ENCODE assay signal across 14 cellular contexts in the genomic region with DNA sequence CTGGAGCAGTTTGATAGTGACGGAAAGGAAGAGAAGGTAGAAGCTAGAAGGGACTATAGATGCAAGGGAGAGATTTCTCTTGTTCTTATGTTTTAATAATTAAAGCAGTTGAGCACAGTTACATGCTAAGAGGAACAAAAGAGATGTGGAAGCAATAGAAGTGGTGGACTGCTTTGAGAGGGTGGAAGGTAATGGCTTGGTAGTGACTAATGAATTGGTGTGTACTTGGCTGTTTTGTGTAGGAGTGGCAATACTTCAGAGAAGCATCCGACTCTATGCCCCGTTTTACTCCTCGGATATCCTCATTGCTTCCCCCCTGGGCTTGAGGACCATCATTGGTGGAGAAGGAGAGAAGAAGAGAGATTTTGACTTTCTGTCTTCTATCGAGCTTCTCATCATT. TPM values are rescaled to one million over a fixed set of nuclear protein-coding genes. Genes with fewer than 3 reads are reported as not detected.
DNase-seq lines count a peak whose midpoint lies in the region; ATAC-seq and TF ChIP-seq lines count a peak whose summit lies in the region.
"Had no signal": no experiment of that assay in that cellular context is flagged by ENCODE, and none has a peak within 500 bp of the region (broad histone marks: within the 10 kb centered on the region; RNA-seq: fewer than 3 reads in every experiment).

No MANE protein-coding gene starts in this region.

- peak overlapping the region; percentile 84 for H4K91ac ChIP-seq in IMR-90 (ENCODE audit: insufficient read depth, low read depth, low read length)

- BruUV-seq in IMR-90 (replicated peaks; lab: Mats Ljungman, UMichigan): no TSS peak

- H3K56ac ChIP-seq in IMR-90 (ENCODE audit: extremely low read depth, insufficient read depth, low read length): peak overlapping the region; percentile 91

- H3K4me1 ChIP-seq in IMR-90 (ENCODE audit: control insufficient read depth, insufficient read depth, low read length) (peaks cover 18% of the 10 kb centered on the region), skeletal muscle satellite cell (ENCODE audit: control insufficient read depth, insufficient read depth, low read length) (peaks cover 52% of the 10 kb centered on the region)

- in situ Hi-C loops in IMR-90 (cut with MboI; ENCODE audit: low sequenced_read_pairs): no loop called here

- dilution Hi-C loops in IMR-90 (cut with HindIII; ENCODE audit: low sequenced_read_pairs, unreplicated experiment): no loop called here

- peak overlapping the region; percentile 84 for H3K18ac ChIP-seq in IMR-90 (ENCODE audit: low read depth, low read length)

- no peaks in the 10 kb centered on the region for H4K20me1 ChIP-seq in IMR-90 (ENCODE audit: insufficient read depth, low read length)

- H3K4me1 Mint-ChIP-seq in activated T-helper 1 cell treated with anti-CD3 and anti-CD28 coated beads, Interleukin-12 subunit alpha, Interleukin-12 subunit beta, Interleukin-2, Interleukin-4 antibody, amounts not matched to agents 30 ng/mL and 10 ng/mL and 1 ng/mL, durations not matched to agents 14 hours and 24 hours and 36 hours (ENCODE audit: low read depth): peaks cover 39% of the 10 kb centered on the region
- H3K4me1 Mint-ChIP-seq in glutamatergic neuron (ENCODE audit: low read depth, unreplicated experiment): no peaks in the 10 kb centered on the region

- TF ChIP-seq CTCF in IMR-90 (conservative IDR thresholded peaks at IDR 0.05; ENCODE audit: low read depth, low read length): no peak
- no peak for TF ChIP-seq CTCF in fibroblast of mammary gland (conservative IDR thresholded peaks at IDR 0.05; ENCODE audit: control insufficient read depth, insufficient read depth, low read depth, low read length)
- TF ChIP-seq CTCF in glutamatergic neuron (IDR thresholded peaks at IDR 0.05; ENCODE audit: partially characterized antibody, unreplicated experiment): no peak

- peak overlapping the region; percentile 87 for H2AK5ac ChIP-seq in IMR-90 (ENCODE audit: low read depth, low read length)

- H2BK120ac ChIP-seq in IMR-90 (ENCODE audit: low read depth, low read length): peak overlapping the region; percentile 98

- peak overlapping the region; percentile 83 for H3K27ac Mint-ChIP-seq in activated T-helper 1 cell treated with anti-CD3 and anti-CD28 coated beads, Interleukin-12 subunit alpha, Interleukin-12 subunit beta, Interleukin-2, Interleukin-4 antibody, amounts not matched to agents 30 ng/mL and 10 ng/mL and 1 ng/mL, durations not matched to agents 14 hours and 24 hours and 36 hours
- no peak overlapping the region for H3K27ac Mint-ChIP-seq in glutamatergic neuron (ENCODE audit: unreplicated experiment)

- peaks cover 28% of the 10 kb centered on the region for H3K9me1 ChIP-seq in IMR-90 (ENCODE audit: insufficient read depth, low read length)

- H3K14ac ChIP-seq in IMR-90 (replicated peaks; ENCODE audit: low read depth, low read length): peak overlapping the region; percentile 88

- H3K23ac ChIP-seq in IMR-90 (ENCODE audit: low read depth, low read length): peak overlapping the region; percentile 84

- WGBS in IMR-90 (ENCODE audit: extremely low coverage in 2 of 2, insufficient read length in 1 of 2), 2 experiments: 80% methylated on average over 2 of the region's 5 CpGs; no CpG with 5 or more reads in 1 of the 2 experiments

- H3K9me3 Mint-ChIP-seq in activated T-helper 1 cell treated with anti-CD3 and anti-CD28 coated beads, Interleukin-12 subunit alpha, Interleukin-12 subunit beta, Interleukin-2, Interleukin-4 antibody, amounts not matched to agents 30 ng/mL and 10 ng/mL and 1 ng/mL, durations not matched to agents 14 hours and 24 hours and 36 hours: no peaks in the 10 kb centered on the region
- H3K9me3 Mint-ChIP-seq in glutamatergic neuron (ENCODE audit: unreplicated experiment): no peaks in the 10 kb centered on the region

- H3K4me3 ChIP-seq in IMR-90 (ENCODE audit: insufficient read depth, low read depth, low read length) (no peak overlapping the region), fibroblast of mammary gland (ENCODE audit: control insufficient read depth, low read depth, low read length) (no peak overlapping the region), skeletal muscle satellite cell (ENCODE audit: low read length) (peak overlapping the region; percentile 6)

- peak overlapping the region; percentile 85 for H4K8ac ChIP-seq in IMR-90 (ENCODE audit: low read depth in 2 of 2, low read length in 2 of 2)

- peaks cover 45 to 61% of the 10 kb centered on the region in 2 experiments for H3K79me1 ChIP-seq in IMR-90 (ENCODE audit: low read depth in 1 of 2, low read length in 2 of 2)

- H3K27me3 ChIP-seq in IMR-90 (ENCODE audit: control insufficient read depth, insufficient read depth, low read length): no peaks in the 10 kb centered on the region
- no peaks in the 10 kb centered on the region for H3K27me3 ChIP-seq in skeletal muscle satellite cell (ENCODE audit: control insufficient read depth, insufficient read depth, low read length)

- ATAC-seq in IMR-90 (ENCODE audit: low read depth) (no peak; the same call in 1 of the 2 replicates), GM19467 (IDR thresholded peaks at IDR 0.05; ENCODE audit: unreplicated experiment) (no peak)

- CTCF ChIA-PET in IMR-90 (lab: Yijun Ruan, JAX): interaction anchor here (1.1 to 1.9 kb wide), 3 partner anchors 13 to 19 kb away, joined by 5 to 8 read pairs (median 6); a partner anchor contains a TSS

- peak overlapping the region; percentile 94 for H2BK5ac ChIP-seq in IMR-90 (ENCODE audit: low read depth, low read length, poor library complexity, severe bottlenecking)

- H3K9ac ChIP-seq in IMR-90 (ENCODE audit: low read depth, low read length) (peak overlapping the region; percentile 55), skeletal muscle satellite cell (ENCODE audit: low read depth, low read length) (peak overlapping the region; percentile 60)

- peak overlapping the region; percentile 91 for H3K4ac ChIP-seq in IMR-90 (ENCODE audit: low read depth, low read length)

- peak overlapping the region; percentile 89 for H3K27ac ChIP-seq in IMR-90 (ENCODE audit: insufficient read depth, low read length)

- H3K27me3 Mint-ChIP-seq in activated T-helper 1 cell treated with anti-CD3 and anti-CD28 coated beads, Interleukin-12 subunit alpha, Interleukin-12 subunit beta, Interleukin-2, Interleukin-4 antibody, amounts not matched to agents 30 ng/mL and 10 ng/mL and 1 ng/mL, durations not matched to agents 14 hours and 24 hours and 36 hours (ENCODE audit: insufficient read depth): no peaks in the 10 kb centered on the region
- H3K27me3 Mint-ChIP-seq in glutamatergic neuron (ENCODE audit: unreplicated experiment): no peaks in the 10 kb centered on the region

- no peak for TF ChIP-seq RAD21 in IMR-90 (IDR thresholded peaks at IDR 0.05; ENCODE audit: low read length)

- peak overlapping the region; percentile 87 for H2BK20ac ChIP-seq in IMR-90 (ENCODE audit: low read depth, low read length)

- H3K4me2 ChIP-seq in IMR-90 (ENCODE audit: low read depth, low read length) (peak overlapping the region; percentile 83; the same call in 1 of the 2 replicates), skeletal muscle satellite cell (ENCODE audit: low read length) (peak overlapping the region; percentile 62)

- H3K36me3 Mint-ChIP-seq in activated T-helper 1 cell treated with anti-CD3 and anti-CD28 coated beads, Interleukin-12 subunit alpha, Interleukin-12 subunit beta, Interleukin-2, Interleukin-4 antibody, amounts not matched to agents 30 ng/mL and 10 ng/mL and 1 ng/mL, durations not matched to agents 14 hours and 24 hours and 36 hours (ENCODE audit: low read depth): peaks cover 72% of the 10 kb centered on the region
- no peaks in the 10 kb centered on the region for H3K36me3 Mint-ChIP-seq in glutamatergic neuron (ENCODE audit: unreplicated experiment)

- H3K4me3 Mint-ChIP-seq in activated T-helper 1 cell treated with anti-CD3 and anti-CD28 coated beads, Interleukin-12 subunit alpha, Interleukin-12 subunit beta, Interleukin-2, Interleukin-4 antibody, amounts not matched to agents 30 ng/mL and 10 ng/mL and 1 ng/mL, durations not matched to agents 14 hours and 24 hours and 36 hours: peak overlapping the region; percentile 45
- no peak overlapping the region for H3K4me3 Mint-ChIP-seq in glutamatergic neuron (ENCODE audit: unreplicated experiment)

- peak overlapping the region; percentile 77 for H2BK15ac ChIP-seq in IMR-90 (ENCODE audit: low read depth, low read length)

- H2AK9ac ChIP-seq in IMR-90 (replicated peaks; ENCODE audit: low read depth, low read length, poor library complexity): peak overlapping the region; percentile 22

- intact Hi-C loops in IMR-90 (cut with micrococcal nuclease): loop anchor here (1.0 kb wide), 1 partner anchor 12 kb away; no protein-coding TSS in a partner anchor
- intact Hi-C loops in activated T-helper 1 cell treated with anti-CD3 and anti-CD28 coated beads, Interleukin-12 subunit alpha, Interleukin-12 subunit beta, Interleukin-2, Interleukin-4 antibody, amounts not matched to agents 30 ng/mL and 10 ng/mL and 1 ng/mL, durations not matched to agents 14 hours and 24 hours and 36 hours (cut with micrococcal nuclease): no loop called here

- H2AFZ ChIP-seq in IMR-90 (replicated peaks; ENCODE audit: low read length, poor library complexity): no peak overlapping the region

- POLR2A ChIA-PET in IMR-90 (lab: Charles Lee; ENCODE audit: unreplicated experiment): no interaction called here

- H3K9me3 ChIP-seq in IMR-90 (ENCODE audit: control insufficient read depth, insufficient read depth, low read length) (no peaks in the 10 kb centered on the region), skeletal muscle satellite cell (replicated peaks; ENCODE audit: low read length) (no peaks in the 10 kb centered on the region)

- DNase-seq in IMR-90 (no peak), fibroblast of mammary gland (ENCODE audit: low read depth) (peak; percentile 27), islet precursor cell (no peak), glutamatergic neuron (no peak)
- no peak for DNase-seq in activated T-helper 1 cell treated with anti-CD3 and anti-CD28 coated beads, Interleukin-12 subunit alpha, Interleukin-12 subunit beta, Interleukin-2, Interleukin-4 antibody, amounts not matched to agents 30 ng/mL and 10 ng/mL and 1 ng/mL, durations not matched to agents 14 hours and 24 hours and 36 hours (ENCODE audit: low spot score)
- DNase-seq: COR-L47, GF-D8, GOT3, left colon, NCI-H1930, NCI-H748 treated with DMSO at 0.1 percent for 48 hours had no signal

- no peak for TF ChIP-seq POLR2A in IMR-90 (IDR thresholded peaks at IDR 0.05; ENCODE audit: low read depth, low read length)

- peak overlapping the region; percentile 54 for H4K5ac ChIP-seq in IMR-90 (ENCODE audit: low read depth, low read length)

- H3K36me3 ChIP-seq in IMR-90 (ENCODE audit: control insufficient read depth, insufficient read depth, low read length) (peaks cover 43% of the 10 kb centered on the region), skeletal muscle satellite cell (ENCODE audit: insufficient read depth, low read length) (peaks cover 83% of the 10 kb centered on the region)

RNA-seq across cellular contexts. Expression of a gene that starts 12.8 kb away (rescaled TPM):
- 17.2 and 17.4 TPM in 2 replicates for total RNA-seq in IMR-90 (2012; rRNA removed)
- polyA plus RNA-seq in IMR-90 (2012; rRNA removed): 6.9 and 7.1 TPM in 2 replicates
- polyA plus RNA-seq in IMR-90 (2012; cell fraction: cytosol; rRNA removed): 1.6 and 1.8 TPM in 2 replicates
- 3.3 and 10.9 TPM in 2 replicates for polyA plus RNA-seq in IMR-90 (2012; cell fraction: nucleus; rRNA removed; ENCODE audit: low replicate concordance)
- total RNA-seq in activated T-helper 1 cell treated with anti-CD3 and anti-CD28 coated beads, Interleukin-12 subunit alpha, Interleukin-12 subunit beta, Interleukin-2, Interleukin-4 antibody, amounts not matched to agents 30 ng/mL and 10 ng/mL and 1 ng/mL, durations not matched to agents 14 hours and 24 hours and 36 hours: 17.7 and 18.3 TPM in 2 replicates
- total RNA-seq in skeletal muscle satellite cell (2012; rRNA removed): 8.5 and 9.1 TPM in 2 replicates
- total RNA-seq in glutamatergic neuron (ENCODE audit: unreplicated experiment): 4.6 TPM

RNA-seq across cellular contexts. Expression of a gene that starts 34.7 kb away (rescaled TPM):
- total RNA-seq in IMR-90 (2012; rRNA removed) (1.9 and 2.9 TPM in 2 replicates), glutamatergic neuron (ENCODE audit: unreplicated experiment) (0.47 TPM)
- polyA plus RNA-seq in IMR-90 (2012; rRNA removed): 1.2 and 1.7 TPM in 2 replicates
- polyA plus RNA-seq in IMR-90 (2012; cell fraction: cytosol; rRNA removed): 1.0 and 1.2 TPM in 2 replicates
- 1.2 and 1.3 TPM in 2 replicates for polyA plus RNA-seq in IMR-90 (2012; cell fraction: nucleus; rRNA removed; ENCODE audit: low replicate concordance)
- total RNA-seq in activated T-helper 1 cell treated with anti-CD3 and anti-CD28 coated beads, Interleukin-12 subunit alpha, Interleukin-12 subunit beta, Interleukin-2, Interleukin-4 antibody, amounts not matched to agents 30 ng/mL and 10 ng/mL and 1 ng/mL, durations not matched to agents 14 hours and 24 hours and 36 hours: 0.16 and 0.17 TPM in 2 replicates
- 0.25 TPM in 1 of 2 replicates, not detected in the other for total RNA-seq in skeletal muscle satellite cell (2012; rRNA removed)
- polyA plus RNA-seq: neural cell had no signal

RNA-seq across cellular contexts. Expression of a gene that starts 56.3 kb away (rescaled TPM):
- total RNA-seq in IMR-90 (2012; rRNA removed): 4.2 and 4.3 TPM in 2 replicates
- polyA plus RNA-seq in IMR-90 (2012; rRNA removed): 0.79 and 1.1 TPM in 2 replicates
- polyA plus RNA-seq in IMR-90 (2012; cell fraction: cytosol; rRNA removed): 0.37 and 0.40 TPM in 2 replicates
- polyA plus RNA-seq in IMR-90 (2012; cell fraction: nucleus; rRNA removed; ENCODE audit: low replicate concordance): 0.30 and 0.46 TPM in 2 replicates
- total RNA-seq in activated T-helper 1 cell treated with anti-CD3 and anti-CD28 coated beads, Interleukin-12 subunit alpha, Interleukin-12 subunit beta, Interleukin-2, Interleukin-4 antibody, amounts not matched to agents 30 ng/mL and 10 ng/mL and 1 ng/mL, durations not matched to agents 14 hours and 24 hours and 36 hours: 2.9 and 3.2 TPM in 2 replicates
- total RNA-seq in skeletal muscle satellite cell (2012; rRNA removed): 2.8 TPM in 2 replicates
- total RNA-seq in glutamatergic neuron (ENCODE audit: unreplicated experiment): 2.3 TPM
